In the genomic region with DNA sequence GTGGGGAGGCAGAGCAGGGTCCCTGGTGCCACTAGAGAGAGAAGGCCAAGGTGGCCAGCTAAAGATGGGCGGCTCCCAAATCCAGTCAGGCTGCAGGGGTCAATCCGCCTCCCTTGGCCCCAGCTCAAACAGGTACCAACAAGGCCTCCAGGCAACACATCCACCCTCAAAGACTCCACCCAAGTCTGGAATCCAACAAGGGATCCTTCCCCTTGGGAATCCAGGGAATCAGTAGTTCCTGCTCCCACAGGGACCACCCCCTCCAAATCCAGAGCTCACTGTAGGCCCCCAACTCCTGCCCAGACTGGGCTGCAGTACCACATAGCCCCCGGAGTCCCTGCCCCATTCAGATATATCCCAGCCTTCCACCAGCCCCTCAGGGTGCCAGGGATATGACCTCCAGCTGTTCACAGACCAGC, we compare ENCODE assay signal across 1 cellular context.
TF ChIP-seq lines count a peak whose summit lies in the region.

No MANE protein-coding gene starts in this region.

TF ChIP-seq in IMR-90, 13 proteins besides CTCF, POLR2A, EP300 and RAD21 (continued from another document):
- TF ChIP-seq, protein P1, sequence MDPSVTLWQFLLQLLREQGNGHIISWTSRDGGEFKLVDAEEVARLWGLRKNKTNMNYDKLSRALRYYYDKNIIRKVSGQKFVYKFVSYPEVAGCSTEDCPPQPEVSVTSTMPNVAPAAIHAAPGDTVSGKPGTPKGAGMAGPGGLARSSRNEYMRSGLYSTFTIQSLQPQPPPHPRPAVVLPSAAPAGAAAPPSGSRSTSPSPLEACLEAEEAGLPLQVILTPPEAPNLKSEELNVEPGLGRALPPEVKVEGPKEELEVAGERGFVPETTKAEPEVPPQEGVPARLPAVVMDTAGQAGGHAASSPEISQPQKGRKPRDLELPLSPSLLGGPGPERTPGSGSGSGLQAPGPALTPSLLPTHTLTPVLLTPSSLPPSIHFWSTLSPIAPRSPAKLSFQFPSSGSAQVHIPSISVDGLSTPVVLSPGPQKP (IDR thresholded peaks at IDR 0.05; ENCODE audit: borderline replicate concordance, low read depth, low read length): no peak
